9 cellular contexts compared by ENCODE assay signal in the genomic region with DNA sequence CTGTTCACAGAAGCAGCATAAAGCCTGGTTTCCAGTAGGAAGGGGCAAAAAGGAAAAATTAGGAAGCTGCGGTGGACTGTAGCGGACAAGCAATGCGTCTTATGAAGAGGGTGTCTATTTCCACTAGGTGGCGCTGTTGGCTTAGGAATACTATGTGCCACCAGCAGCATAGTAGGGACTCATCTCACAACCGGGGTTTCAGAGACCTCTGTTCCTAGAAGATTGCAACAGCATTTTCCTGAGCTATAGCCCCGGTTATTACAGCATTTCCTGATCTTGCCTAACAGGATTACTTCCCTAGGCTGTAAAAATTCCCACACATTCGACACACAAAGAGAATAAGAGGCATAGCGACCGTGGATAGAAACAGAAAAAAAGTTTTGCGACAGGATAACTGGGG.
DNase-seq lines count a peak whose midpoint lies in the region; ATAC-seq and TF ChIP-seq lines count a peak whose summit lies in the region.
"Had no signal": no experiment of that assay in that cellular context is flagged by ENCODE, and none has a peak within 500 bp of the region (broad histone marks: within the 10 kb centered on the region; RNA-seq: fewer than 3 reads in every experiment).

No MANE protein-coding gene starts in this region.

- H3K27me3 Mint-ChIP-seq in Calu3 (ENCODE audit: unreplicated experiment) = no peaks in the 10 kb centered on the region
- H3K27me3 Mint-ChIP-seq in activated CD4-positive, alpha-beta memory T cell treated with anti-CD3 and anti-CD28 coated beads for 36 hours = no peaks in the 10 kb centered on the region

- H3K27ac Mint-ChIP-seq in Calu3 (ENCODE audit: unreplicated experiment) = no peak overlapping the region
- no peak overlapping the region for H3K27ac Mint-ChIP-seq in activated CD4-positive, alpha-beta memory T cell treated with anti-CD3 and anti-CD28 coated beads for 36 hours

- POLR2A ChIA-PET in activated CD4-positive, alpha-beta memory T cell treated with anti-CD3 and anti-CD28 coated beads for 36 hours (lab: Charles Lee) = no interaction called here

- CTCF ChIA-PET in Calu3 (lab: Charles Lee) = no interaction called here
- CTCF ChIA-PET in activated CD4-positive, alpha-beta memory T cell treated with anti-CD3 and anti-CD28 coated beads for 36 hours (lab: Charles Lee) = no interaction called here

- H3K27me3 ChIP-seq in HL-60 (ENCODE audit: insufficient read depth, poor library complexity, severe bottlenecking) = no peaks in the 10 kb centered on the region

- no peak overlapping the region for H3K27ac ChIP-seq in HL-60 (replicated peaks)

- H3K4me1 Mint-ChIP-seq in Calu3 (ENCODE audit: low read depth, unreplicated experiment) = no peaks in the 10 kb centered on the region
- no peaks in the 10 kb centered on the region for H3K4me1 Mint-ChIP-seq in activated CD4-positive, alpha-beta memory T cell treated with anti-CD3 and anti-CD28 coated beads for 36 hours (ENCODE audit: low read depth)

- H3K9me3 Mint-ChIP-seq in Calu3 (ENCODE audit: low read depth, unreplicated experiment) = peaks cover 27% of the 10 kb centered on the region
- H3K9me3 Mint-ChIP-seq in activated CD4-positive, alpha-beta memory T cell treated with anti-CD3 and anti-CD28 coated beads for 36 hours = peaks cover 44% of the 10 kb centered on the region

- H3K4me3 ChIP-seq in HL-60 (replicated peaks; ENCODE audit: insufficient read depth, low read length) = no peak overlapping the region
- H3K4me3 ChIP-seq: mucosa of descending colon had no signal

- no peaks in the 10 kb centered on the region for H3K36me3 Mint-ChIP-seq in Calu3 (ENCODE audit: insufficient read depth, unreplicated experiment)
- H3K36me3 Mint-ChIP-seq in activated CD4-positive, alpha-beta memory T cell treated with anti-CD3 and anti-CD28 coated beads for 36 hours = peaks cover 8% of the 10 kb centered on the region

- BruUV-seq in Calu3 (replicated peaks; lab: Mats Ljungman, UMichigan) = no TSS peak

- ATAC-seq in GM19397 (IDR thresholded peaks at IDR 0.05; ENCODE audit: unreplicated experiment) (no peak), HG02884 (IDR thresholded peaks at IDR 0.05; ENCODE audit: unreplicated experiment) (no peak), HG03521 (IDR thresholded peaks at IDR 0.05; ENCODE audit: unreplicated experiment) (no peak)
- ATAC-seq: mucosa of descending colon had no signal

- no peak overlapping the region for H3K4me3 Mint-ChIP-seq in Calu3 (ENCODE audit: low read depth, unreplicated experiment)
- H3K4me3 Mint-ChIP-seq in activated CD4-positive, alpha-beta memory T cell treated with anti-CD3 and anti-CD28 coated beads for 36 hours = no peak overlapping the region

- DNase-seq in Calu3 = peak; percentile 37
- peak; percentile 5 to 18 for DNase-seq in HL-60 (ENCODE audit: low read depth in 1 of 2, low spot score in 1 of 2)
- DNase-seq in activated CD4-positive, alpha-beta memory T cell treated with anti-CD3 and anti-CD28 coated beads for 36 hours = peak; percentile 12
- DNase-seq in iPS DF 4.7 (ENCODE audit: extremely low read depth, low spot score) = peak; percentile 94
- no peak for DNase-seq in NCI-H2196 treated with DMSO at 0.1 percent for 48 hours (lab: John Stamatoyannopoulos, UW; ENCODE audit: unreplicated experiment)

- TF ChIP-seq CTCF in Calu3 (IDR thresholded peaks at IDR 0.05; ENCODE audit: unreplicated experiment) = peak; percentile 58
- TF ChIP-seq CTCF in HL-60 (IDR thresholded peaks at IDR 0.05; ENCODE audit: insufficient read depth, low read length) = peak; percentile 2

- intact Hi-C loops in Calu3 (cut with micrococcal nuclease; ENCODE audit: unreplicated experiment) = loop anchor here (2.0 kb wide), 1 partner anchor 151 kb away; no protein-coding TSS in a partner anchor
- intact Hi-C loops in activated CD4-positive, alpha-beta memory T cell treated with anti-CD3 and anti-CD28 coated beads for 36 hours (cut with micrococcal nuclease) = loop anchor here (2.0 kb wide), 1 partner anchor 425 kb away; no protein-coding TSS in a partner anchor
